ENCODE assay signal across 9 cellular contexts in genomic region chr20:49711331-49711987, GRCh38. TPM values are rescaled to one million over a fixed set of nuclear protein-coding genes. Genes with fewer than 3 reads are reported as not detected.
A peak's percentile ranks its signal among the peaks of the same experiment; 100 is the strongest.
DNase-seq lines count a peak whose midpoint lies in the region; ATAC-seq and TF ChIP-seq lines count a peak whose summit lies in the region.
"Had no signal": no experiment of that assay in that cellular context is flagged by ENCODE, and none has a peak within 500 bp of the region (broad histone marks: within the 10 kb centered on the region; RNA-seq: fewer than 3 reads in every experiment).

No MANE protein-coding gene starts in this region.

- no peaks in the 10 kb centered on the region; the same call in 1 of the 2 replicates for H3K36me3 ChIP-seq in HUES48 (ENCODE audit: control insufficient read depth, insufficient read depth, low read length)

- peak overlapping the region; percentile 84 for H3K4me3 ChIP-seq in AG09309 (ENCODE audit: control insufficient read depth, low read depth, low read length)
- peak overlapping the region; percentile 89 for H3K4me3 ChIP-seq in HUES48 (ENCODE audit: low read depth, low read length)

- no peak for ATAC-seq in natural killer cell
- no peak for ATAC-seq in HG02870 (IDR thresholded peaks at IDR 0.05; ENCODE audit: unreplicated experiment)
- ATAC-seq in HG02571 (IDR thresholded peaks at IDR 0.05; ENCODE audit: unreplicated experiment), result no peak
- no peak for ATAC-seq in GM18502 (IDR thresholded peaks at IDR 0.05; ENCODE audit: poor library complexity, unreplicated experiment)

- H3K4me3 Mint-ChIP-seq in natural killer cell, result peak overlapping the region; percentile 91

- H3K4me1 Mint-ChIP-seq in natural killer cell, result peaks cover 51 to 55% of the 10 kb centered on the region in 2 donors

- H3K27ac Mint-ChIP-seq in natural killer cell, result peak overlapping the region; percentile 86 to 93

- DNase-seq in AG09309 (ENCODE audit: low read depth) (no peak), caudate nucleus (lab: John Stamatoyannopoulos, UW) (no peak), natural killer cell (no peak)
- DNase-seq in stimulated activated CD4-positive, alpha-beta T cell treated with anti-CD3 and anti-CD28 coated beads, Interleukin-12 subunit alpha, Interleukin-12 subunit beta, amount 100 ng/mL, for 4 hours, result no peak
- DNase-seq: RPMI8226 had no signal

- H3K27me3 ChIP-seq in HUES48 (ENCODE audit: control insufficient read depth, insufficient read depth, low read length), result no peaks in the 10 kb centered on the region

- TF ChIP-seq CTCF in AG09309 (IDR thresholded peaks at IDR 0.05; ENCODE audit: control insufficient read depth, insufficient read depth, low read depth, low read length, missing control alignments) (no peak), natural killer cell (IDR thresholded peaks at IDR 0.05) (no peak)

- peaks cover 30% of the 10 kb centered on the region for H3K4me1 ChIP-seq in HUES48 (ENCODE audit: control insufficient read depth, insufficient read depth, low read length)

- H3K27ac ChIP-seq in HUES48 (ENCODE audit: low read depth, low read length), result no peak overlapping the region
- peak overlapping the region; percentile 46 for H3K27ac ChIP-seq in caudate nucleus (ENCODE audit: low read depth, low read length)

- no peaks in the 10 kb centered on the region for H3K9me3 Mint-ChIP-seq in natural killer cell

- no peaks in the 10 kb centered on the region for H3K36me3 Mint-ChIP-seq in natural killer cell

- intact Hi-C loops in natural killer cell (cut with micrococcal nuclease), result loop anchor here (5.0 kb wide), 2 partner anchors 99 to 101 kb away; partner anchors contain the start of gene SLC9A8

- H3K9ac ChIP-seq in HUES48 (ENCODE audit: low read depth, low read length), result peak overlapping the region; percentile 31; the same call in 1 of the 2 replicates

- H3K9me3 ChIP-seq in HUES48 (ENCODE audit: control insufficient read depth, insufficient read depth, low read length), result no peaks in the 10 kb centered on the region

- H3K27me3 Mint-ChIP-seq in natural killer cell (ENCODE audit: low read depth in 2 of 2), result no peaks in the 10 kb centered on the region

RNA-seq across cellular contexts. Expression of gene B4GALT5, which starts 2.2 kb away (rescaled TPM):
- total RNA-seq in natural killer cell, result 10 to 100 TPM; 15.5 to 29.1 (median 28.6) TPM
